19 cellular contexts compared by ENCODE assay signal in the genomic region with DNA sequence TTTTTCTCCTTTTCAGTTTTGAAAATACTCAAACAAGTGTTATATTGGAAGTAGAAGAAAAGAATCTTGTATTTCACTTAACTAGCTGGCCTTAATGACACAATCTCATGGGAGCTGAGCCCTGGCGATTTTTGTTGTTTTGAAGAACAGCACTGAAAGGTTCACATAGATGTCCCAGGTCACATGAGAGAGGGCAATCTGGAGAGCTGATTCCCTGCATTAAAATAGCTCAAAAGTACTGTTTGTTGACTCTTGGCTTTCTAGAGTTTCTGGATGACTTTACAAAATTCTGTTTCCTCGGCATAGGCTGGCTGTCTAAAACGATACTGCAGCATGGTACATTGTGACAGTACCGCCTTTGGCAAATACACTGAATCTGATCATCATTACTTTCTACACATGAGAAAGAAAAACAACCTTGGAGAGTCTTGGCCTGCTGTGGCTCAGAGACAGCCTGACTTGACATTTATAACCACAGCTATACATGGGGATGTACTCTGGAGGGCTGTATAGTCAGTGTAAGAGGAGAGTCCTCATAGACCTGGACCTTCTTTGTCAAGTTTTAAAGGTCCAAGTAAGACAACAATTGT.
DNase-seq lines count a peak whose midpoint lies in the region; ATAC-seq, FAIRE-seq and TF ChIP-seq lines count a peak whose summit lies in the region.
"Had no signal": no experiment of that assay in that cellular context is flagged by ENCODE, and none has a peak within 500 bp of the region (broad histone marks: within the 10 kb centered on the region; RNA-seq: fewer than 3 reads in every experiment).

No MANE protein-coding gene starts in this region.

- H3K4me3 ChIP-seq in heart left ventricle (peak overlapping the region in 10 of 12 donors; percentile 2 to 58 (median 41)), urinary bladder (ENCODE audit: low read depth, low read length) (peak overlapping the region; percentile 1), smooth muscle cell (no peak overlapping the region)
- H3K4me3 ChIP-seq: GM23248 had no signal

- no peaks in the 10 kb centered on the region for H3K27me3 Mint-ChIP-seq in osteocyte (ENCODE audit: unreplicated experiment)
- H3K27me3 Mint-ChIP-seq in activated naive CD4-positive, alpha-beta T cell treated with anti-CD3 and anti-CD28 coated beads for 36 hours (ENCODE audit: low read depth): peaks cover 8% of the 10 kb centered on the region

- H3K4me3 Mint-ChIP-seq in osteocyte (ENCODE audit: unreplicated experiment): no peak overlapping the region
- no peak overlapping the region for H3K4me3 Mint-ChIP-seq in activated naive CD4-positive, alpha-beta T cell treated with anti-CD3 and anti-CD28 coated beads for 36 hours
- H3K4me3 Mint-ChIP-seq: nephron had no signal

- TF ChIP-seq CTCF in heart left ventricle (IDR thresholded peaks at IDR 0.05) (no peak), osteocyte (IDR thresholded peaks at IDR 0.05) (no peak), smooth muscle cell (IDR thresholded peaks at IDR 0.05; ENCODE audit: borderline replicate concordance, insufficient read depth, poor library complexity, severe bottlenecking) (no peak)

- H3K36me3 ChIP-seq in heart left ventricle (peaks cover 0 to 78% (median 38%) of the 10 kb centered on the region in 9 donors), urinary bladder (ENCODE audit: insufficient read depth) (no peaks in the 10 kb centered on the region), smooth muscle cell (ENCODE audit: low read depth) (no peaks in the 10 kb centered on the region)

- no peak overlapping the region for H2AFZ ChIP-seq in smooth muscle cell (ENCODE audit: low read depth)
- H2AFZ ChIP-seq: GM23248 had no signal

- H3K27ac ChIP-seq in heart left ventricle: peak overlapping the region; percentile 30 to 87 (median 64)
- peak overlapping the region; percentile 15 for H3K27ac ChIP-seq in urinary bladder (ENCODE audit: low read depth)
- H3K27ac ChIP-seq in smooth muscle cell (ENCODE audit: low read depth): no peak overlapping the region
- H3K27ac ChIP-seq: GM23248 had no signal

- CTCF ChIA-PET in activated naive CD4-positive, alpha-beta T cell treated with anti-CD3 and anti-CD28 coated beads for 36 hours (lab: Charles Lee): interaction anchor here (0.7 to 1.7 kb wide), 2 partner anchors 14 to 292 kb away, joined by 3 to 4 read pairs; no protein-coding TSS in a partner anchor

- 43 to 56% (median 46%) methylated on average over 4 of the region's 4 CpGs for WGBS in heart left ventricle, 4 donors
- WGBS in urinary bladder: 41% methylated on average over 4 of the region's 4 CpGs
- 80% methylated on average over 4 of the region's 4 CpGs for WGBS in smooth muscle cell (ENCODE audit: low lambda C conversion rate)

- H3K36me3 Mint-ChIP-seq in osteocyte (ENCODE audit: unreplicated experiment): peaks cover 11% of the 10 kb centered on the region
- H3K36me3 Mint-ChIP-seq in activated naive CD4-positive, alpha-beta T cell treated with anti-CD3 and anti-CD28 coated beads for 36 hours (ENCODE audit: low read depth): no peaks in the 10 kb centered on the region

- peak overlapping the region; percentile 87 for H3K27ac Mint-ChIP-seq in osteocyte (ENCODE audit: unreplicated experiment)
- no peak overlapping the region for H3K27ac Mint-ChIP-seq in activated naive CD4-positive, alpha-beta T cell treated with anti-CD3 and anti-CD28 coated beads for 36 hours
- H3K27ac Mint-ChIP-seq: activated T-helper 2 cell treated with anti-CD3 and anti-CD28 coated beads, Interferon-gamma antibody, Interleukin-2, Interleukin-4, amounts not matched to agents 10 μg/mL and 5 μg/mL and 100 μg/mL, durations not matched to agents 14 hours and 24 hours and 36 hours; nephron had no signal

- H3K9me3 ChIP-seq in heart left ventricle: no peaks in the 10 kb centered on the region
- no peaks in the 10 kb centered on the region for H3K9me3 ChIP-seq in smooth muscle cell (replicated peaks; ENCODE audit: low read depth)

- ATAC-seq in Right ventricle myocardium inferior (peak; percentile 32), left cardiac atrium (no peak), heart left ventricle (peak in 3 of 4 donors; percentile 12 to 27 (median 24))
- ATAC-seq: Panc1, sciatic nerve had no signal

- H3F3A ChIP-seq in smooth muscle cell (ENCODE audit: low read depth): no peaks in the 10 kb centered on the region

- peaks cover 0 to 63% (median 13%) of the 10 kb centered on the region in 12 donors for H3K4me1 ChIP-seq in heart left ventricle
- H3K4me1 ChIP-seq in urinary bladder (ENCODE audit: insufficient read depth): no peaks in the 10 kb centered on the region
- peaks cover 3% of the 10 kb centered on the region for H3K4me1 ChIP-seq in smooth muscle cell (ENCODE audit: low read depth)

- no peak overlapping the region for H3K9ac ChIP-seq in smooth muscle cell (ENCODE audit: low read depth)
- H3K9ac ChIP-seq: GM23248 had no signal

- FAIRE-seq in urothelium cell line (lab: Jason Lieb, UNC): no peak
- FAIRE-seq: A204.1 had no signal

- no peak for TF ChIP-seq POLR2A in heart left ventricle (IDR thresholded peaks at IDR 0.05)

- intact Hi-C loops in Right ventricle myocardium inferior (cut with DNase I): loop anchor here (5.0 to 10.0 kb wide), 2 partner anchors 122 to 190 kb away; no protein-coding TSS in a partner anchor
- intact Hi-C loops in left cardiac atrium (cut with DNase I): loop anchor here in 1 of 2 donors (5.0 to 10.0 kb wide), 2 partner anchors 100 to 367 kb away; no protein-coding TSS in a partner anchor
- intact Hi-C loops in heart left ventricle (cut with DNase I): loop anchor here in 4 of 10 donors (5.0 to 10.0 kb wide), 3 partner anchors 120 to 197 kb away; no protein-coding TSS in a partner anchor
- intact Hi-C loops in activated naive CD4-positive, alpha-beta T cell treated with anti-CD3 and anti-CD28 coated beads for 36 hours (cut with micrococcal nuclease): no loop called here

- no peaks in the 10 kb centered on the region for H3K79me2 ChIP-seq in smooth muscle cell (ENCODE audit: low read depth)

- H3K9me3 Mint-ChIP-seq in osteocyte (ENCODE audit: unreplicated experiment): no peaks in the 10 kb centered on the region
- no peaks in the 10 kb centered on the region for H3K9me3 Mint-ChIP-seq in activated naive CD4-positive, alpha-beta T cell treated with anti-CD3 and anti-CD28 coated beads for 36 hours
- H3K9me3 Mint-ChIP-seq: activated T-helper 2 cell treated with anti-CD3 and anti-CD28 coated beads, Interferon-gamma antibody, Interleukin-2, Interleukin-4, amounts not matched to agents 10 μg/mL and 5 μg/mL and 100 μg/mL, durations not matched to agents 14 hours and 24 hours and 36 hours; nephron had no signal

- H3K4me2 ChIP-seq in smooth muscle cell: no peak overlapping the region

- no peaks in the 10 kb centered on the region for H3K27me3 ChIP-seq in heart left ventricle
- H3K27me3 ChIP-seq in smooth muscle cell (ENCODE audit: low read depth): no peaks in the 10 kb centered on the region

- no peak for DNase-seq in Right ventricle myocardium inferior (ENCODE audit: missing footprints)
- no peak for DNase-seq in left cardiac atrium
- no peak for DNase-seq in heart left ventricle
- no peak for DNase-seq in osteocyte (ENCODE audit: extremely low spot score, unreplicated experiment)
- no peak for DNase-seq in smooth muscle cell (lab: John Stamatoyannopoulos, UW; ENCODE audit: unreplicated experiment)
- no peak for DNase-seq in activated naive CD4-positive, alpha-beta T cell treated with anti-CD3 and anti-CD28 coated beads for 36 hours
- DNase-seq in urothelium cell line (ENCODE audit: low spot score): no peak
- DNase-seq: anterior cingulate cortex; GM23248; NCI-H1930; NCI-H526 treated with DMSO at 0.1 percent for 48 hours; stimulated activated CD4-positive, alpha-beta T cell treated with anti-CD3 and anti-CD28 coated beads, Interleukin-4, amount 100 ng/mL, for 1 hour; stimulated activated CD8-positive, alpha-beta memory T cell treated with anti-CD3 and anti-CD28 coated beads, Interleukin-4, amount 100 ng/mL, for 48 hours had no signal

- peaks cover 36% of the 10 kb centered on the region for H3K4me1 Mint-ChIP-seq in osteocyte (ENCODE audit: unreplicated experiment)
- no peaks in the 10 kb centered on the region for H3K4me1 Mint-ChIP-seq in activated naive CD4-positive, alpha-beta T cell treated with anti-CD3 and anti-CD28 coated beads for 36 hours (ENCODE audit: low read depth)

- H4K20me1 ChIP-seq in smooth muscle cell (ENCODE audit: low read depth): no peaks in the 10 kb centered on the region

Comparison
In these comparisons a context has a peak if more than half of its experiments do, and no peak if none do; other contexts are left out.
1. ATAC-seq: peak in Right ventricle myocardium inferior (single experiment) and heart left ventricle (3 of 4); none in left cardiac atrium (0 of 2).